ENCODE assay signal across 39 cellular contexts in genomic region chr22:19498866-19499190, GRCh38. TPM values are rescaled to one million over a fixed set of nuclear protein-coding genes. Genes with fewer than 3 reads are reported as not detected.
"Had no signal": no experiment of that assay in that cellular context is flagged by ENCODE, and none has a peak within 500 bp of the region (broad histone marks: within the 10 kb centered on the region; RNA-seq: fewer than 3 reads in every experiment).

No MANE protein-coding gene starts in this region.

- H3K27ac ChIP-seq: adrenal gland, body of pancreas, brain microvascular endothelial cell, breast epithelium, WERI-Rb-1 had no signal

- H3K4me3 Mint-ChIP-seq: activated CD4-positive, alpha-beta memory T cell treated with anti-CD3 and anti-CD28 coated beads, Interleukin-2, amount 10 ng/mL, durations not matched to agents 7 days and 5 days; activated CD4-positive, alpha-beta T cell treated with anti-CD3 and anti-CD28 coated beads for 36 hours; activated CD4-positive, alpha-beta T cell treated with anti-CD3 and anti-CD28 coated beads, Interleukin-2, amount 10 ng/mL, durations not matched to agents 7 days and 5 days; activated CD8-positive, alpha-beta memory T cell treated with anti-CD3 and anti-CD28 coated beads, Interleukin-2, amount 10 ng/mL, durations not matched to agents 7 days and 5 days; activated CD8-positive, alpha-beta T cell treated with anti-CD3 and anti-CD28 coated beads, Interleukin-2, amount 10 ng/mL, durations not matched to agents 7 days and 5 days; activated naive CD4-positive, alpha-beta T cell treated with anti-CD3 and anti-CD28 coated beads for 36 hours; activated naive CD8-positive, alpha-beta T cell treated with anti-CD3 and anti-CD28 coated beads for 36 hours; activated T-cell treated with anti-CD3 and anti-CD28 coated beads, Interleukin-2, amount 50 U/mL, for 24 hours; central memory CD8-positive, alpha-beta T cell; T-helper 1 cell treated with Interleukin-12 subunit alpha and Interleukin-12 subunit beta and Interleukin-4 antibody, amounts not matched to agents 30 μg/mL and 1 μg/mL, for 36 hours; T-helper 2 cell treated with Interferon-gamma antibody and Interleukin-4, amounts not matched to agents 5 μg/mL and 100 μg/mL, for 36 hours; WTC11 had no signal

- H3K4me3 ChIP-seq: adrenal gland, body of pancreas, breast epithelium had no signal

- H3K9me3 Mint-ChIP-seq: activated CD4-positive, alpha-beta memory T cell treated with anti-CD3 and anti-CD28 coated beads, Interleukin-2, amount 10 ng/mL, durations not matched to agents 7 days and 5 days; activated CD4-positive, alpha-beta T cell treated with anti-CD3 and anti-CD28 coated beads, Interleukin-2, amount 10 ng/mL, durations not matched to agents 7 days and 5 days; activated naive CD4-positive, alpha-beta T cell treated with anti-CD3 and anti-CD28 coated beads for 36 hours; activated naive CD4-positive, alpha-beta T cell treated with anti-CD3 and anti-CD28 coated beads, Interleukin-2, amount 50 U/mL, for 72 hours; activated naive CD8-positive, alpha-beta T cell treated with anti-CD3 and anti-CD28 coated beads for 36 hours; activated T-cell treated with anti-CD3 and anti-CD28 coated beads, Interleukin-2, amount 50 U/mL, for 24 hours; central memory CD8-positive, alpha-beta T cell; T-helper 1 cell treated with Interleukin-12 subunit alpha and Interleukin-12 subunit beta and Interleukin-4 antibody, amounts not matched to agents 30 μg/mL and 1 μg/mL, for 36 hours; T-helper 2 cell treated with Interferon-gamma antibody and Interleukin-4, amounts not matched to agents 5 μg/mL and 100 μg/mL, for 36 hours; WTC11 had no signal

- H3K36me3 ChIP-seq: adrenal gland, brain microvascular endothelial cell, breast epithelium had no signal

- FAIRE-seq: astrocyte, TTC549 had no signal

- H3K27ac Mint-ChIP-seq: activated CD4-positive, alpha-beta memory T cell treated with anti-CD3 and anti-CD28 coated beads, Interleukin-2, amount 10 ng/mL, durations not matched to agents 7 days and 5 days; activated CD4-positive, alpha-beta T cell treated with anti-CD3 and anti-CD28 coated beads for 36 hours; activated CD8-positive, alpha-beta memory T cell treated with anti-CD3 and anti-CD28 coated beads, Interleukin-2, amount 10 ng/mL, durations not matched to agents 7 days and 5 days; activated CD8-positive, alpha-beta T cell treated with anti-CD3 and anti-CD28 coated beads, Interleukin-2, amount 10 ng/mL, durations not matched to agents 7 days and 5 days; activated naive CD4-positive, alpha-beta T cell treated with anti-CD3 and anti-CD28 coated beads for 36 hours; activated naive CD4-positive, alpha-beta T cell treated with anti-CD3 and anti-CD28 coated beads, Interleukin-2, amount 50 U/mL, for 72 hours; activated naive CD8-positive, alpha-beta T cell treated with anti-CD3 and anti-CD28 coated beads for 36 hours; activated T-cell treated with anti-CD3 and anti-CD28 coated beads, Interleukin-2, amount 50 U/mL, for 24 hours; T-helper 1 cell treated with Interleukin-12 subunit alpha and Interleukin-12 subunit beta and Interleukin-4 antibody, amounts not matched to agents 30 μg/mL and 1 μg/mL, for 36 hours; T-helper 2 cell treated with Interferon-gamma antibody and Interleukin-4, amounts not matched to agents 5 μg/mL and 100 μg/mL, for 36 hours; WTC11 had no signal

- H3K4me1 ChIP-seq: adrenal gland, body of pancreas, breast epithelium had no signal

- H3K4me1 Mint-ChIP-seq: activated naive CD8-positive, alpha-beta T cell treated with anti-CD3 and anti-CD28 coated beads for 36 hours; central memory CD8-positive, alpha-beta T cell had no signal

- ATAC-seq: activated CD4-positive, alpha-beta T cell treated with anti-CD3 and anti-CD28 coated beads for 36 hours; activated CD4-positive, CD25-positive, alpha-beta regulatory T cell treated with anti-CD3 and anti-CD28 coated beads, Interleukin-2, amount 50 U/mL, for 24 hours; activated CD8-positive, alpha-beta memory T cell treated with anti-CD3 and anti-CD28 coated beads, Interleukin-2, amount 10 ng/mL, durations not matched to agents 7 days and 5 days; activated CD8-positive, alpha-beta T cell treated with anti-CD3 and anti-CD28 coated beads, Interleukin-2, amount 10 ng/mL, durations not matched to agents 7 days and 5 days; body of pancreas; WTC11 had no signal

- H3K27me3 Mint-ChIP-seq: activated CD4-positive, alpha-beta memory T cell treated with anti-CD3 and anti-CD28 coated beads, Interleukin-2, amount 10 ng/mL, durations not matched to agents 7 days and 5 days; activated CD4-positive, alpha-beta T cell treated with anti-CD3 and anti-CD28 coated beads for 36 hours; activated CD4-positive, alpha-beta T cell treated with anti-CD3 and anti-CD28 coated beads, Interleukin-2, amount 10 ng/mL, durations not matched to agents 7 days and 5 days; activated CD8-positive, alpha-beta memory T cell treated with anti-CD3 and anti-CD28 coated beads, Interleukin-2, amount 10 ng/mL, durations not matched to agents 7 days and 5 days; activated naive CD8-positive, alpha-beta T cell treated with anti-CD3 and anti-CD28 coated beads for 36 hours; activated T-cell treated with anti-CD3 and anti-CD28 coated beads, Interleukin-2, amount 50 U/mL, for 24 hours; central memory CD8-positive, alpha-beta T cell had no signal

- DNase-seq: activated CD4-positive, alpha-beta memory T cell treated with anti-CD3 and anti-CD28 coated beads, Interleukin-2, amount 10 ng/mL, durations not matched to agents 7 days and 5 days; activated CD4-positive, alpha-beta T cell treated with anti-CD3 and anti-CD28 coated beads for 1 hour; activated CD4-positive, alpha-beta T cell treated with anti-CD3 and anti-CD28 coated beads for 36 hours; activated CD4-positive, alpha-beta T cell treated with anti-CD3 and anti-CD28 coated beads for 48 hours; activated CD4-positive, alpha-beta T cell treated with anti-CD3 and anti-CD28 coated beads, Interleukin-2, amount 10 ng/mL, durations not matched to agents 7 days and 5 days; activated CD4-positive, alpha-beta T cell treated with anti-CD3 and anti-CD28 coated beads, Interleukin-2, amount 50 U/mL, for 48 hours; activated CD4-positive, CD25-positive, alpha-beta regulatory T cell; activated CD8-positive, alpha-beta memory T cell treated with anti-CD3 and anti-CD28 coated beads for 24 hours; activated CD8-positive, alpha-beta memory T cell treated with anti-CD3 and anti-CD28 coated beads, Interleukin-2, amount 10 ng/mL, durations not matched to agents 7 days and 5 days; activated CD8-positive, alpha-beta memory T cell treated with anti-CD3 and anti-CD28 coated beads, Interleukin-2, amount 50 U/mL, for 48 hours; activated CD8-positive, alpha-beta T cell treated with anti-CD3 and anti-CD28 coated beads, Interleukin-2, amount 10 ng/mL, durations not matched to agents 7 days and 5 days; activated effector memory CD4-positive, alpha-beta T cell treated with anti-CD3 and anti-CD28 coated beads, Interleukin-2, amount 50 U/mL, for 16 hours; activated gamma-delta T cell treated with Interleukin-2 at 50 U/mL for 16 hours; activated naive CD4-positive, alpha-beta T cell; activated naive CD4-positive, alpha-beta T cell treated with anti-CD3 and anti-CD28 coated beads for 36 hours; activated naive CD4-positive, alpha-beta T cell treated with anti-CD3 and anti-CD28 coated beads, Interleukin-2, amount 50 U/mL, for 16 hours; activated naive CD8-positive, alpha-beta T cell treated with anti-CD3 and anti-CD28 coated beads for 36 hours; activated T-cell treated with anti-CD3 and anti-CD28 coated beads, Interleukin-2, amount 50 U/mL, for 24 hours; activated T-cell treated with anti-CD3 and anti-CD28 coated beads, Interleukin-2, amount 50 U/mL, for 48 hours; adrenal gland; amniotic stem cell; aorta; body of pancreas; brain microvascular endothelial cell; caudate nucleus; cerebellar nuclear complex; T-helper 1 cell; T-helper 2 cell; T-helper 9 cell; WERI-Rb-1 had no signal

- H3K9me3 ChIP-seq: adrenal gland, body of pancreas, breast epithelium had no signal

- H3K27me3 ChIP-seq: adrenal gland, body of pancreas, brain microvascular endothelial cell, breast epithelium had no signal

RNA-seq across cellular contexts. Expression of gene CDC45, which starts 19.1 kb away (rescaled TPM):
- total RNA-seq: body of pancreas had no signal

RNA-seq across cellular contexts. Expression of gene CLDN5, which starts 25.4 kb away (rescaled TPM):
- total RNA-seq: activated CD4-positive, alpha-beta T cell treated with anti-CD3 and anti-CD28 coated beads for 36 hours; activated CD8-positive, alpha-beta memory T cell treated with anti-CD3 and anti-CD28 coated beads, Interleukin-2, amount 10 ng/mL, durations not matched to agents 7 days and 5 days; activated CD8-positive, alpha-beta T cell treated with anti-CD3 and anti-CD28 coated beads, Interleukin-2, amount 10 ng/mL, durations not matched to agents 7 days and 5 days; activated naive CD4-positive, alpha-beta T cell treated with anti-CD3 and anti-CD28 coated beads, Interleukin-2, amount 50 U/mL, for 72 hours; activated naive CD8-positive, alpha-beta T cell treated with anti-CD3 and anti-CD28 coated beads for 36 hours; astrocyte had no signal
